ENCODE assay signal across 8 cellular contexts in genomic region chr17:882827-883585, GRCh38.
DNase-seq lines count a peak whose midpoint lies in the region; ATAC-seq and TF ChIP-seq lines count a peak whose summit lies in the region.

No MANE protein-coding gene starts in this region.

- H3K27me3 Mint-ChIP-seq in chondrocyte (ENCODE audit: low read depth), result no peaks in the 10 kb centered on the region
- H3K27me3 Mint-ChIP-seq in activated T-cell treated with anti-CD3 and anti-CD28 coated beads, Interleukin-2, amount 50 U/mL, for 24 hours, result peaks cover 38% of the 10 kb centered on the region

- no peaks in the 10 kb centered on the region for H3K36me3 Mint-ChIP-seq in chondrocyte (ENCODE audit: low read depth)
- H3K36me3 Mint-ChIP-seq in activated T-cell treated with anti-CD3 and anti-CD28 coated beads, Interleukin-2, amount 50 U/mL, for 24 hours (ENCODE audit: low read depth), result no peaks in the 10 kb centered on the region

- H3K36me3 ChIP-seq in testis (ENCODE audit: low read depth, missing control alignments), result no peaks in the 10 kb centered on the region

- no peak for DNase-seq in chondrocyte (ENCODE audit: low spot score)
- peak; percentile 78 for DNase-seq in left lobe of liver (ENCODE audit: low spot score)
- DNase-seq in testis, result peak; percentile 60
- no peak for DNase-seq in activated T-cell treated with anti-CD3 and anti-CD28 coated beads, Interleukin-2, amount 50 U/mL, for 24 hours
- no peak for DNase-seq in NOMO-1 treated with dmso at 0.1 percent for 144 hours (lab: John Stamatoyannopoulos, UW; ENCODE audit: unreplicated experiment)
- DNase-seq in midbrain (lab: John Stamatoyannopoulos, UW), result no peak

- H3K9me3 ChIP-seq in testis, result no peaks in the 10 kb centered on the region

- H3K27ac Mint-ChIP-seq in chondrocyte (ENCODE audit: unreplicated experiment), result peak overlapping the region; percentile 89
- no peak overlapping the region for H3K27ac Mint-ChIP-seq in activated T-cell treated with anti-CD3 and anti-CD28 coated beads, Interleukin-2, amount 50 U/mL, for 24 hours

- TF ChIP-seq CTCF in chondrocyte (IDR thresholded peaks at IDR 0.05), result no peak
- no peak for TF ChIP-seq CTCF in testis (IDR thresholded peaks at IDR 0.05)

- TF ChIP-seq EP300 in Ishikawa (IDR thresholded peaks at IDR 0.05; ENCODE audit: borderline replicate concordance), result no peak

- H3K4me3 Mint-ChIP-seq in chondrocyte (ENCODE audit: unreplicated experiment), result peak overlapping the region; percentile 49
- no peak overlapping the region for H3K4me3 Mint-ChIP-seq in activated T-cell treated with anti-CD3 and anti-CD28 coated beads, Interleukin-2, amount 50 U/mL, for 24 hours

- peaks cover 83% of the 10 kb centered on the region for H3K4me1 Mint-ChIP-seq in chondrocyte (ENCODE audit: low read depth)
- peaks cover 5% of the 10 kb centered on the region for H3K4me1 Mint-ChIP-seq in activated T-cell treated with anti-CD3 and anti-CD28 coated beads, Interleukin-2, amount 50 U/mL, for 24 hours (ENCODE audit: low read depth)

- no peak for TF ChIP-seq RAD21 in Ishikawa (IDR thresholded peaks at IDR 0.05; ENCODE audit: low read depth)

- peaks cover 4% of the 10 kb centered on the region for H3K9me3 Mint-ChIP-seq in chondrocyte (ENCODE audit: low read depth)
- no peaks in the 10 kb centered on the region for H3K9me3 Mint-ChIP-seq in activated T-cell treated with anti-CD3 and anti-CD28 coated beads, Interleukin-2, amount 50 U/mL, for 24 hours

- peaks cover 38% of the 10 kb centered on the region for H3K4me1 ChIP-seq in testis

- ATAC-seq in left lobe of liver (peak; percentile 74), HG02678 (IDR thresholded peaks at IDR 0.05; ENCODE audit: unreplicated experiment) (no peak)

- H3K4me3 ChIP-seq in testis, result no peak overlapping the region

- H3K27ac ChIP-seq in testis, result peak overlapping the region; percentile 20 to 65

- no peak for TF ChIP-seq POLR2A in testis (IDR thresholded peaks at IDR 0.05)

- no peaks in the 10 kb centered on the region for H3K27me3 ChIP-seq in testis

- 56 to 59% methylated on average over 13 to 14 of the region's 14 CpGs for WGBS in testis, 2 donors

- intact Hi-C loops in testis (cut with DNase I; ENCODE audit: low total_unique reads), result no loop called here

TF ChIP-seq in Ishikawa, 13 proteins besides CTCF, POLR2A, EP300 and RAD21:
- peak; percentile 62 for TF ChIP-seq NFIC (IDR thresholded peaks at IDR 0.05)
- TF ChIP-seq, protein P1, sequence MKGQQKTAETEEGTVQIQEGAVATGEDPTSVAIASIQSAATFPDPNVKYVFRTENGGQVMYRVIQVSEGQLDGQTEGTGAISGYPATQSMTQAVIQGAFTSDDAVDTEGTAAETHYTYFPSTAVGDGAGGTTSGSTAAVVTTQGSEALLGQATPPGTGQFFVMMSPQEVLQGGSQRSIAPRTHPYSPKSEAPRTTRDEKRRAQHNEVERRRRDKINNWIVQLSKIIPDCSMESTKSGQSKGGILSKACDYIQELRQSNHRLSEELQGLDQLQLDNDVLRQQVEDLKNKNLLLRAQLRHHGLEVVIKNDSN (IDR thresholded peaks at IDR 0.05), result no peak
- no peak for TF ChIP-seq CREB1 (IDR thresholded peaks at IDR 0.05; ENCODE audit: low read depth)
- TF ChIP-seq MAX (IDR thresholded peaks at IDR 0.05), result no peak

Comparison
In these comparisons a context has a peak if more than half of its experiments do, and no peak if none do; other contexts are left out.
1. DNase-seq: peak in left lobe of liver (single experiment) and testis (single experiment); none in chondrocyte (single experiment), activated T-cell treated with anti-CD3 and anti-CD28 coated beads, Interleukin-2, amount 50 U/mL, for 24 hours (single experiment), NOMO-1 treated with dmso at 0.1 percent for 144 hours (single experiment) and midbrain (single experiment).